In genomic region chr1:44158871-44159270, GRCh38 we compare ENCODE assay signal across 9 cellular contexts. TPM values are rescaled to one million over a fixed set of nuclear protein-coding genes. Genes with fewer than 3 reads are reported as not detected.
"Had no signal": no experiment of that assay in that cellular context is flagged by ENCODE, and none has a peak within 500 bp of the region (broad histone marks: within the 10 kb centered on the region; RNA-seq: fewer than 3 reads in every experiment).

No MANE protein-coding gene starts in this region.

- ATAC-seq: GM12878 had no signal

- H3K4me3 ChIP-seq: GM12878 had no signal

- DNase-seq: GDM1, GF-D8 had no signal

- FAIRE-seq: G401.6, GM12878, GM12891, GM12892, GM18507, GM19239 had no signal

RNA-seq across cellular contexts. Expression of gene KLF18, which starts 17.4 kb away (rescaled TPM):
- total RNA-seq: G401, GM12878 had no signal
- polyA plus RNA-seq: GM12878 had no signal

RNA-seq across cellular contexts. Expression of gene KLF17, which starts 40.2 kb away (rescaled TPM):
- total RNA-seq: G401, GM12878 had no signal
- polyA plus RNA-seq: GM12878 had no signal
